30 cellular contexts compared by ENCODE assay signal in genomic region chr2:19772981-19773380, GRCh38.
"Had no signal": no experiment of that assay in that cellular context is flagged by ENCODE, and none has a peak within 500 bp of the region (broad histone marks: within the 10 kb centered on the region; RNA-seq: fewer than 3 reads in every experiment).

No MANE protein-coding gene starts in this region.

- H3K4me1 Mint-ChIP-seq: activated CD4-positive, alpha-beta memory T cell treated with anti-CD3 and anti-CD28 coated beads, Interleukin-2, amount 10 ng/mL, durations not matched to agents 7 days and 5 days; activated CD4-positive, alpha-beta T cell treated with anti-CD3 and anti-CD28 coated beads, Interleukin-2, amount 10 ng/mL, durations not matched to agents 7 days and 5 days; activated T-helper 17 cell treated with anti-CD3 and anti-CD28 coated beads, Interleukin-2, amount 50 U/mL, for 72 hours had no signal

- H3K36me3 Mint-ChIP-seq: activated naive CD8-positive, alpha-beta T cell; WTC11 had no signal

- H3K27ac ChIP-seq: adrenal gland, body of pancreas, colonic mucosa, epithelial cell of prostate, esophagus squamous epithelium, gastroesophageal sphincter, heart right ventricle, hepatocyte, VCaP had no signal

- DNase-seq: activated CD4-positive, alpha-beta memory T cell treated with anti-CD3 and anti-CD28 coated beads, Interleukin-2, amount 10 ng/mL, durations not matched to agents 7 days and 5 days; activated CD4-positive, alpha-beta T cell treated with anti-CD3 and anti-CD28 coated beads for 1 hour; activated CD4-positive, alpha-beta T cell treated with anti-CD3 and anti-CD28 coated beads for 4 hours; activated CD4-positive, alpha-beta T cell treated with anti-CD3 and anti-CD28 coated beads, Interleukin-2, amount 10 ng/mL, durations not matched to agents 7 days and 5 days; activated CD4-positive, alpha-beta T cell treated with anti-CD3 and anti-CD28 coated beads, Interleukin-2, amount 50 U/mL, for 4 hours; activated CD8-positive, alpha-beta memory T cell treated with anti-CD3 and anti-CD28 coated beads, Interleukin-2, amount 50 U/mL, for 48 hours; activated effector memory CD4-positive, alpha-beta T cell treated with Interleukin-2 at 50 U/mL for 16 hours; activated gamma-delta T cell treated with Interleukin-2 at 50 U/mL for 16 hours; activated naive CD4-positive, alpha-beta T cell treated with anti-CD3 and anti-CD28 coated beads, Interleukin-2, amount 50 U/mL, for 16 hours; activated naive CD4-positive, alpha-beta T cell treated with Interleukin-2 at 50 U/mL for 16 hours; activated T-cell treated with anti-CD3 and anti-CD28 coated beads for 4 hours; activated T-cell treated with anti-CD3 and anti-CD28 coated beads, Interleukin-2, amount 50 U/mL, for 24 hours; adrenal gland; amygdala; aorta; body of pancreas; caudate nucleus; colonic mucosa; effector CD8-positive, alpha-beta T cell; esophagus squamous epithelium; foreskin melanocyte; heart right ventricle; T-helper 2 cell had no signal

- H3K4me1 ChIP-seq: adrenal gland, colonic mucosa, esophagus squamous epithelium, gastroesophageal sphincter had no signal

- ATAC-seq: activated T-helper 17 cell treated with anti-CD3 and anti-CD28 coated beads, Interleukin-2, amount 50 U/mL, for 72 hours; body of pancreas; gastroesophageal sphincter; heart right ventricle; WTC11 had no signal

- H3K4me3 ChIP-seq: adrenal gland, body of pancreas, colonic mucosa, esophagus squamous epithelium, gastroesophageal sphincter, heart right ventricle, hepatocyte had no signal

- H2AFZ ChIP-seq: hepatocyte had no signal

- H3K4me2 ChIP-seq: hepatocyte had no signal

- H3K4me3 Mint-ChIP-seq: activated CD4-positive, alpha-beta memory T cell treated with anti-CD3 and anti-CD28 coated beads, Interleukin-2, amount 10 ng/mL, durations not matched to agents 7 days and 5 days; activated CD4-positive, alpha-beta T cell treated with anti-CD3 and anti-CD28 coated beads, Interleukin-2, amount 10 ng/mL, durations not matched to agents 7 days and 5 days; activated naive CD8-positive, alpha-beta T cell; activated T-cell treated with anti-CD3 and anti-CD28 coated beads, Interleukin-2, amount 50 U/mL, for 24 hours; activated T-helper 17 cell treated with anti-CD3 and anti-CD28 coated beads, Interleukin-2, amount 50 U/mL, for 72 hours; WTC11 had no signal

- H3K9me3 Mint-ChIP-seq: activated CD4-positive, alpha-beta memory T cell treated with anti-CD3 and anti-CD28 coated beads, Interleukin-2, amount 10 ng/mL, durations not matched to agents 7 days and 5 days; activated CD4-positive, alpha-beta T cell treated with anti-CD3 and anti-CD28 coated beads, Interleukin-2, amount 10 ng/mL, durations not matched to agents 7 days and 5 days; activated T-cell treated with anti-CD3 and anti-CD28 coated beads, Interleukin-2, amount 50 U/mL, for 24 hours; activated T-helper 17 cell treated with anti-CD3 and anti-CD28 coated beads, Interleukin-2, amount 50 U/mL, for 72 hours; WTC11 had no signal

- H3K36me3 ChIP-seq: adrenal gland, colonic mucosa, esophagus squamous epithelium, gastroesophageal sphincter, heart right ventricle had no signal

- H3K27ac Mint-ChIP-seq: activated CD4-positive, alpha-beta memory T cell treated with anti-CD3 and anti-CD28 coated beads, Interleukin-2, amount 10 ng/mL, durations not matched to agents 7 days and 5 days; activated CD4-positive, alpha-beta T cell treated with anti-CD3 and anti-CD28 coated beads, Interleukin-2, amount 10 ng/mL, durations not matched to agents 7 days and 5 days; activated naive CD8-positive, alpha-beta T cell; activated T-cell treated with anti-CD3 and anti-CD28 coated beads, Interleukin-2, amount 50 U/mL, for 24 hours; activated T-helper 17 cell treated with anti-CD3 and anti-CD28 coated beads, Interleukin-2, amount 50 U/mL, for 72 hours; WTC11 had no signal

- H3K27me3 Mint-ChIP-seq: activated naive CD8-positive, alpha-beta T cell; activated T-helper 17 cell treated with anti-CD3 and anti-CD28 coated beads, Interleukin-2, amount 50 U/mL, for 72 hours had no signal

- H3K9me3 ChIP-seq: adrenal gland, body of pancreas, colonic mucosa, esophagus squamous epithelium, gastroesophageal sphincter, heart right ventricle had no signal

- H3K27me3 ChIP-seq: adrenal gland, body of pancreas, esophagus squamous epithelium, gastroesophageal sphincter, heart right ventricle, hepatocyte had no signal
